ENCODE assay signal across 24 cellular contexts in genomic region chr6:20208687-20209378, GRCh38. TPM values are rescaled to one million over a fixed set of nuclear protein-coding genes. Genes with fewer than 3 reads are reported as not detected.
A peak's percentile ranks its signal among the peaks of the same experiment; 100 is the strongest.
DNase-seq lines count a peak whose midpoint lies in the region; ATAC-seq and TF ChIP-seq lines count a peak whose summit lies in the region.
"Had no signal": no experiment of that assay in that cellular context is flagged by ENCODE, and none has a peak within 500 bp of the region (broad histone marks: within the 10 kb centered on the region; RNA-seq: fewer than 3 reads in every experiment).

No MANE protein-coding gene starts in this region.

- H3K4me1 ChIP-seq in stomach smooth muscle (ENCODE audit: control insufficient read depth, insufficient read depth, low read length): peaks cover 24% of the 10 kb centered on the region

- H3K9ac ChIP-seq in stomach smooth muscle (ENCODE audit: low read length in 2 of 2): no peak overlapping the region
- H3K9ac ChIP-seq: BLaER1, GM23248 had no signal

- no peaks in the 10 kb centered on the region for H3K27me3 ChIP-seq in stomach smooth muscle (ENCODE audit: control insufficient read depth in 1 of 2, insufficient read depth in 2 of 2, low read length in 2 of 2)
- H3K27me3 ChIP-seq: BLaER1, esophagus squamous epithelium, upper lobe of right lung had no signal

- no peak for ATAC-seq in activated T-cell treated with anti-CD3 and anti-CD28 coated beads, Interleukin-2, amount 50 U/mL, for 4 hours
- ATAC-seq in T-helper 17 cell (no peak), GM21360 (IDR thresholded peaks at IDR 0.05; ENCODE audit: unreplicated experiment) (no peak), GM21447 (IDR thresholded peaks at IDR 0.05; ENCODE audit: unreplicated experiment) (no peak)
- ATAC-seq: left colon, upper lobe of right lung had no signal

- peak; percentile 13 for TF ChIP-seq POLR2A in erythroblast (IDR thresholded peaks at IDR 0.05; ENCODE audit: low read length)

- DNase-seq in activated T-cell treated with anti-CD3 and anti-CD28 coated beads, Interleukin-2, amount 50 U/mL, for 24 hours: no peak
- no peak for DNase-seq in activated T-cell treated with anti-CD3 and anti-CD28 coated beads, Interleukin-2, amount 50 U/mL, for 4 hours
- DNase-seq in T-helper 17 cell (no peak), erythroblast (lab: John Stamatoyannopoulos, UW) (peak in 1 of 2 experiments; percentile 3), AML-193 (lab: John Stamatoyannopoulos, UW) (no peak)
- DNase-seq: activated CD4-positive, alpha-beta T cell treated with anti-CD3 and anti-CD28 coated beads, Interleukin-2, amount 10 ng/mL, durations not matched to agents 7 days and 5 days; activated CD8-positive, alpha-beta memory T cell treated with anti-CD3 and anti-CD28 coated beads, Interleukin-2, amount 50 U/mL, for 4 hours; caudate nucleus; DMS 273 treated with DMSO at 0.1 percent for 48 hours; esophagus squamous epithelium; GDM1; glutamatergic neuron; GM23248; left colon; NCI-H1436; NCI-H524 treated with DMSO at 0.1 percent for 48 hours; nephron progenitor cell; stimulated activated CD4-positive, alpha-beta T cell treated with anti-CD3 and anti-CD28 coated beads, Interleukin-1b, Interleukin-23, amount 100 ng/mL, for 48 hours; upper lobe of right lung had no signal

- H3K9me3 Mint-ChIP-seq in activated T-cell treated with anti-CD3 and anti-CD28 coated beads, Interleukin-2, amount 50 U/mL, for 24 hours: no peaks in the 10 kb centered on the region
- H3K9me3 Mint-ChIP-seq in activated T-cell treated with anti-CD3 and anti-CD28 coated beads, Interleukin-2, amount 50 U/mL, for 4 hours: no peaks in the 10 kb centered on the region
- H3K9me3 Mint-ChIP-seq: activated CD4-positive, alpha-beta T cell treated with anti-CD3 and anti-CD28 coated beads, Interleukin-2, amount 10 ng/mL, durations not matched to agents 7 days and 5 days; mesothelial cell of epicardium; nephron progenitor cell had no signal

- peak overlapping the region; percentile 11 for H3K27ac ChIP-seq in stomach smooth muscle (ENCODE audit: low read length)
- H3K27ac ChIP-seq: BLaER1, GM23248, upper lobe of right lung had no signal

- peaks cover 3% of the 10 kb centered on the region for H3K27me3 Mint-ChIP-seq in activated T-cell treated with anti-CD3 and anti-CD28 coated beads, Interleukin-2, amount 50 U/mL, for 24 hours
- no peaks in the 10 kb centered on the region for H3K27me3 Mint-ChIP-seq in activated T-cell treated with anti-CD3 and anti-CD28 coated beads, Interleukin-2, amount 50 U/mL, for 4 hours (ENCODE audit: low read depth)
- H3K27me3 Mint-ChIP-seq in T-helper 17 cell: no peaks in the 10 kb centered on the region
- H3K27me3 Mint-ChIP-seq: activated CD4-positive, alpha-beta T cell treated with anti-CD3 and anti-CD28 coated beads, Interleukin-2, amount 10 ng/mL, durations not matched to agents 7 days and 5 days had no signal

- peaks cover 77% of the 10 kb centered on the region for H3K4me1 Mint-ChIP-seq in activated T-cell treated with anti-CD3 and anti-CD28 coated beads, Interleukin-2, amount 50 U/mL, for 24 hours (ENCODE audit: low read depth)
- peaks cover 77% of the 10 kb centered on the region for H3K4me1 Mint-ChIP-seq in activated T-cell treated with anti-CD3 and anti-CD28 coated beads, Interleukin-2, amount 50 U/mL, for 4 hours (ENCODE audit: low read depth)
- peaks cover 64% of the 10 kb centered on the region for H3K4me1 Mint-ChIP-seq in T-helper 17 cell

- H3K4me3 ChIP-seq in stomach smooth muscle (ENCODE audit: low read length in 2 of 2): no peak overlapping the region
- H3K4me3 ChIP-seq: BLaER1, esophagus squamous epithelium, GM23248, upper lobe of right lung had no signal

- no peaks in the 10 kb centered on the region for H3K9me3 ChIP-seq in T-helper 17 cell (ENCODE audit: control insufficient read depth, low read length, poor library complexity, severe bottlenecking)
- no peaks in the 10 kb centered on the region for H3K9me3 ChIP-seq in stomach smooth muscle (ENCODE audit: control insufficient read depth in 2 of 2, low read length in 2 of 2)
- H3K9me3 ChIP-seq: BLaER1, esophagus squamous epithelium, upper lobe of right lung had no signal

- H3K36me3 ChIP-seq in stomach smooth muscle (ENCODE audit: control insufficient read depth in 2 of 2, insufficient read depth in 2 of 2, low read length in 2 of 2): no peaks in the 10 kb centered on the region
- H3K36me3 ChIP-seq: BLaER1, esophagus squamous epithelium, upper lobe of right lung had no signal

- no peaks in the 10 kb centered on the region for H3K36me3 Mint-ChIP-seq in activated T-cell treated with anti-CD3 and anti-CD28 coated beads, Interleukin-2, amount 50 U/mL, for 24 hours (ENCODE audit: low read depth)
- no peaks in the 10 kb centered on the region for H3K36me3 Mint-ChIP-seq in activated T-cell treated with anti-CD3 and anti-CD28 coated beads, Interleukin-2, amount 50 U/mL, for 4 hours (ENCODE audit: insufficient read depth)
- peaks cover 8% of the 10 kb centered on the region for H3K36me3 Mint-ChIP-seq in T-helper 17 cell (ENCODE audit: low read depth)
- H3K36me3 Mint-ChIP-seq: mesothelial cell of epicardium had no signal

- H3K27ac Mint-ChIP-seq in activated T-cell treated with anti-CD3 and anti-CD28 coated beads, Interleukin-2, amount 50 U/mL, for 24 hours: peak overlapping the region; percentile 20
- peak overlapping the region; percentile 99 for H3K27ac Mint-ChIP-seq in T-helper 17 cell
- H3K27ac Mint-ChIP-seq: activated CD4-positive, alpha-beta T cell treated with anti-CD3 and anti-CD28 coated beads, Interleukin-2, amount 10 ng/mL, durations not matched to agents 7 days and 5 days; mesothelial cell of epicardium; nephron progenitor cell had no signal

- H3K4me3 Mint-ChIP-seq in activated T-cell treated with anti-CD3 and anti-CD28 coated beads, Interleukin-2, amount 50 U/mL, for 24 hours: no peak overlapping the region
- no peak overlapping the region for H3K4me3 Mint-ChIP-seq in activated T-cell treated with anti-CD3 and anti-CD28 coated beads, Interleukin-2, amount 50 U/mL, for 4 hours
- no peak overlapping the region for H3K4me3 Mint-ChIP-seq in T-helper 17 cell
- H3K4me3 Mint-ChIP-seq: activated CD4-positive, alpha-beta T cell treated with anti-CD3 and anti-CD28 coated beads, Interleukin-2, amount 10 ng/mL, durations not matched to agents 7 days and 5 days; mesothelial cell of epicardium; nephron progenitor cell had no signal

RNA-seq across cellular contexts. Expression of gene MBOAT1, which starts 3.4 kb away (rescaled TPM):
- total RNA-seq in activated T-cell treated with anti-CD3 and anti-CD28 coated beads, Interleukin-2, amount 50 U/mL, for 4 hours: 1 to 10 TPM; 2.2 to 5.1 (median 4.4) TPM
- total RNA-seq in T-helper 17 cell: 10 to 100 TPM; 20.6 to 25.9 TPM
